In the genomic region with DNA sequence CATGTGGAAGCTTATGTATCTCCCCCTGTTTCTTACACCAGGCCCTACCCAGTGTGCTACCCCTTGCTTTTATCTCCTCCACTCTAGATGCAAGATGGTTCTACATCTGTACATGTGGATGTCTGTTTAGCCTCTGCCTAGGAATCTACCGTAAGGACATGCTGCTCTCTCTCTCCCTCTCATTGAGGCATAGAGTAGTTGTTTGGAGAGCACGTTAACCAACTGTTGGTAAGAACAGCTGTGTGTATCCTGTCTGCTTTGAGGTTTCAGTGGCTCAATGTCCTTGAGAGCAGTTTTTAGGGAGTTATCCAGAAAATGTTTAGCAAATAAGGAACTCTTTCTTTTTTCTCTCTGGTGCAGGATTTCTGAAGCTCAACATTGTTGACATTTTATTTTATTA, we compare ENCODE assay signal across 19 cellular contexts.
DNase-seq lines count a peak whose midpoint lies in the region; ATAC-seq, FAIRE-seq and TF ChIP-seq lines count a peak whose summit lies in the region.
"Had no signal": no experiment of that assay in that cellular context is flagged by ENCODE, and none has a peak within 500 bp of the region (broad histone marks: within the 10 kb centered on the region; RNA-seq: fewer than 3 reads in every experiment).

No MANE protein-coding gene starts in this region.

- peaks cover 68% of the 10 kb centered on the region for H3K4me1 Mint-ChIP-seq in activated naive CD8-positive, alpha-beta T cell (ENCODE audit: low read depth)
- H3K4me1 Mint-ChIP-seq in activated naive CD8-positive, alpha-beta T cell treated with anti-CD3 and anti-CD28 coated beads, Interleukin-2, amount 50 U/mL, for 24 hours: peaks cover 21% of the 10 kb centered on the region

- H2BK120ac ChIP-seq in H1 (replicated peaks; ENCODE audit: low read depth, low read length): no peak overlapping the region

- no peak overlapping the region for H3K9ac ChIP-seq in H1 (replicated peaks in 1 of 4; ENCODE audit: extremely low read depth in 1 of 4, low read depth in 3 of 4, low read length in 3 of 4)

- H3K27ac Mint-ChIP-seq in activated naive CD8-positive, alpha-beta T cell: peak overlapping the region; percentile 4
- no peak overlapping the region for H3K27ac Mint-ChIP-seq in activated naive CD8-positive, alpha-beta T cell treated with anti-CD3 and anti-CD28 coated beads, Interleukin-2, amount 50 U/mL, for 24 hours

- H3K18ac ChIP-seq in H1 (ENCODE audit: extremely low read depth, low read length): no peak overlapping the region

- intact Hi-C loops in heart right ventricle (cut with DNase I): loop anchor here in 2 of 10 donors (10.0 kb wide), 2 partner anchors 139 to 181 kb away; partner anchors contain the start of gene GATA2 (in 1 of the 2)

- TF ChIP-seq EP300 in H1 (IDR thresholded peaks at IDR 0.05; ENCODE audit: borderline replicate concordance in 1 of 2, low read depth in 2 of 2, low read length in 2 of 2): no peak

- peaks cover 0 to 4% (median 0%) of the 10 kb centered on the region in 4 experiments; a peak in 1 of 7 replicates for H3K4me1 ChIP-seq in H1 (replicated peaks in 1 of 4; ENCODE audit: control insufficient read depth in 3 of 4, insufficient read depth in 4 of 4, low read length in 3 of 4)
- peaks cover 0 to 51% (median 25%) of the 10 kb centered on the region in 9 donors for H3K4me1 ChIP-seq in heart right ventricle

- H3K79me1 ChIP-seq in H1 (ENCODE audit: low read depth, low read length): 0 out of 2 replicates have a peak, but pooled peaks cover 2% of the 10 kb centered on the region

- no peak overlapping the region for H3K14ac ChIP-seq in H1 (ENCODE audit: insufficient read length)

- CTCF ChIA-PET in H1 (lab: Charles Lee; ENCODE audit: partially characterized antibody): interaction anchor here (0.8 to 3.1 kb wide), 6 partner anchors 8 to 188 kb away, joined by 3 to 21 read pairs (median 4); no protein-coding TSS in a partner anchor

- no peak overlapping the region for H3K4me3 ChIP-seq in H1 (ENCODE audit: extremely low read depth in 1 of 4, insufficient read depth in 2 of 4, low read depth in 3 of 4, low read length in 4 of 4)
- H3K4me3 ChIP-seq in heart right ventricle: no peak overlapping the region

- H3K9me3 ChIP-seq in H1 (ENCODE audit: insufficient read depth in 2 of 2, low read depth in 1 of 2, low read length in 1 of 2) (no peaks in the 10 kb centered on the region), heart right ventricle (no peaks in the 10 kb centered on the region)

- no peak for FAIRE-seq in H1 (lab: Jason Lieb, UNC)
- FAIRE-seq: A204.1, D721Med, H54 had no signal

- no peak overlapping the region for H3K4me2 ChIP-seq in H1 (ENCODE audit: insufficient read depth in 1 of 2, low read depth in 2 of 2, low read length in 2 of 2)

- no peak overlapping the region for H3K4me3 Mint-ChIP-seq in activated naive CD8-positive, alpha-beta T cell
- no peak overlapping the region for H3K4me3 Mint-ChIP-seq in activated naive CD8-positive, alpha-beta T cell treated with anti-CD3 and anti-CD28 coated beads, Interleukin-2, amount 50 U/mL, for 24 hours

- H2AFZ ChIP-seq in H1 (ENCODE audit: low read length): no peak overlapping the region

- H3K36me3 Mint-ChIP-seq in activated naive CD8-positive, alpha-beta T cell: peaks cover 9% of the 10 kb centered on the region
- H3K36me3 Mint-ChIP-seq in activated naive CD8-positive, alpha-beta T cell treated with anti-CD3 and anti-CD28 coated beads, Interleukin-2, amount 50 U/mL, for 24 hours (ENCODE audit: low read depth): peaks cover 6% of the 10 kb centered on the region

- no peak overlapping the region for H4K5ac ChIP-seq in H1 (ENCODE audit: insufficient read length, low read depth, low read length)

- H2BK15ac ChIP-seq in H1 (ENCODE audit: low read length): peak overlapping the region; percentile 65; the same call in 1 of the 2 replicates

- no peaks in the 10 kb centered on the region for H4K20me1 ChIP-seq in H1 (replicated peaks in 1 of 2; ENCODE audit: control insufficient read depth in 1 of 2, insufficient read depth in 2 of 2, low read length in 2 of 2)

- no peak overlapping the region for H3K56ac ChIP-seq in H1 (replicated peaks; ENCODE audit: insufficient read length, low read depth, low read length)

- no peak overlapping the region for H2BK12ac ChIP-seq in H1 (ENCODE audit: low read depth, low read length)

- POLR2A ChIA-PET in H1 (lab: Charles Lee; ENCODE audit: partially characterized antibody): no interaction called here

- H3K27me3 Mint-ChIP-seq in activated naive CD8-positive, alpha-beta T cell: no peaks in the 10 kb centered on the region
- no peaks in the 10 kb centered on the region for H3K27me3 Mint-ChIP-seq in activated naive CD8-positive, alpha-beta T cell treated with anti-CD3 and anti-CD28 coated beads, Interleukin-2, amount 50 U/mL, for 24 hours

- no peaks in the 10 kb centered on the region for H3K9me3 Mint-ChIP-seq in activated naive CD8-positive, alpha-beta T cell (ENCODE audit: low read depth)
- H3K9me3 Mint-ChIP-seq in activated naive CD8-positive, alpha-beta T cell treated with anti-CD3 and anti-CD28 coated beads, Interleukin-2, amount 50 U/mL, for 24 hours: no peaks in the 10 kb centered on the region

- H2BK20ac ChIP-seq in H1 (ENCODE audit: low read length): no peak overlapping the region

- H3K27me3 ChIP-seq in H1 (replicated peaks in 1 of 4; ENCODE audit: control insufficient read depth in 3 of 4, extremely low read depth in 1 of 4, insufficient read depth in 3 of 4, low read length in 3 of 4) (no peaks in the 10 kb centered on the region), heart right ventricle (no peaks in the 10 kb centered on the region)

- H3K36me3 ChIP-seq in H1 (ENCODE audit: control insufficient read depth in 2 of 4, insufficient read depth in 4 of 4, low read length in 3 of 4) (no peaks in the 10 kb centered on the region), heart right ventricle (peaks cover 0 to 5% (median 0%) of the 10 kb centered on the region in 9 donors)

- no peak overlapping the region; the same call in 1 of the 2 replicates for H2AK5ac ChIP-seq in H1 (ENCODE audit: low read depth, low read length)

- no peak for TF ChIP-seq CTCF in H1 (IDR thresholded peaks at IDR 0.05; ENCODE audit: control extremely low read depth in 1 of 3, insufficient read depth in 1 of 3, low read depth in 1 of 3, low read length in 3 of 3)
- TF ChIP-seq CTCF in heart right ventricle (IDR thresholded peaks at IDR 0.05): no peak

- TF ChIP-seq RAD21 in H1 (IDR thresholded peaks at IDR 0.05 in 1 of 2, conservative IDR thresholded peaks at IDR 0.05 in 1 of 2; ENCODE audit: low read depth in 2 of 2, low read length in 2 of 2): no peak

- no peaks in the 10 kb centered on the region for H3K23me2 ChIP-seq in H1 (ENCODE audit: low read depth, low read length)

- ATAC-seq in activated naive CD8-positive, alpha-beta T cell treated with anti-CD3 and anti-CD28 coated beads, Interleukin-2, amount 50 U/mL, for 24 hours: no peak
- ATAC-seq in heart right ventricle (no peak), GM21529 (IDR thresholded peaks at IDR 0.05; ENCODE audit: unreplicated experiment) (no peak)

- no peak overlapping the region for H4K91ac ChIP-seq in H1 (replicated peaks; ENCODE audit: insufficient read length, low read length)

- no peaks in the 10 kb centered on the region for H3K79me2 ChIP-seq in H1 (ENCODE audit: control insufficient read depth in 1 of 2, insufficient read depth in 2 of 2, low read length in 2 of 2)

- H3K23ac ChIP-seq in H1 (ENCODE audit: insufficient read length): no peak overlapping the region

- H3K27ac ChIP-seq in H1 (ENCODE audit: low read depth, low read length) (no peak overlapping the region), heart right ventricle (no peak overlapping the region)
- H3K27ac ChIP-seq: C4-2B, RWPE1 had no signal

- no peak for TF ChIP-seq POLR2A in H1 (IDR thresholded peaks at IDR 0.05; ENCODE audit: control extremely low read depth in 1 of 2, low read depth in 2 of 2, low read length in 2 of 2)

- WGBS in H1 (ENCODE audit: extremely low coverage in 1 of 2, insufficient coverage in 1 of 2, insufficient read length in 1 of 2, insufficient replicate concordance in 2 of 2, low coverage in 1 of 2, low lambda C conversion rate in 2 of 2, missing lambda C conversion rate in 1 of 2), 2 experiments: 58% methylated on average over 2 of the region's 2 CpGs; no CpG with 5 or more reads in 1 of the 2 experiments
- 65 to 90% methylated on average over 2 of the region's 2 CpGs for WGBS in heart right ventricle, 2 donors

- no peak overlapping the region for H4K8ac ChIP-seq in H1 (ENCODE audit: extremely low read depth, insufficient read depth, low read length)

- no peak overlapping the region for H3K4ac ChIP-seq in H1 (replicated peaks; ENCODE audit: insufficient read length, low read depth, low read length)

- DNase-seq in NCI-H1092 treated with DMSO at 0.1 percent for 48 hours (lab: John Stamatoyannopoulos, UW): peak; percentile 15
- DNase-seq in NCI-H1092 (lab: John Stamatoyannopoulos, UW): no peak
- no peak for DNase-seq in activated naive CD8-positive, alpha-beta T cell treated with anti-CD3 and anti-CD28 coated beads, Interleukin-2, amount 50 U/mL, for 24 hours
- no peak for DNase-seq in H1 (ENCODE audit: low read depth in 1 of 2, low spot score in 2 of 2)
- no peak for DNase-seq in heart right ventricle
- DNase-seq in COLO668 (lab: John Stamatoyannopoulos, UW; ENCODE audit: unreplicated experiment): no peak
- DNase-seq: Karpas-422; NCI-H1417 treated with DMSO at 0.1 percent for 48 hours; NCI-H2029; NCI-H524 treated with DMSO at 0.1 percent for 48 hours; NK-92 treated with Interleukin-12 subunit alpha and Interleukin-12 subunit beta, amount 100 ng/mL, for 24 hours; OCI-M1 had no signal

- no peak overlapping the region for H2BK5ac ChIP-seq in H1 (ENCODE audit: low read depth, low read length)

TF ChIP-seq in H1, 55 proteins besides CTCF, POLR2A, EP300 and RAD21:
- TF ChIP-seq RFX5 (IDR thresholded peaks at IDR 0.05; ENCODE audit: borderline replicate concordance, low read depth, low read length) (no peak), POU5F1 (IDR thresholded peaks at IDR 0.05; ENCODE audit: low read depth, low read length) (no peak), YY1 (IDR thresholded peaks at IDR 0.05; ENCODE audit: low read depth, low read length) (no peak), KDM4A (IDR thresholded peaks at IDR 0.05; ENCODE audit: low read depth, low read length, severe bottlenecking) (no peak)
